8 cellular contexts compared by ENCODE assay signal in genomic region chr14:73713804-73714655, GRCh38. TPM values are rescaled to one million over a fixed set of nuclear protein-coding genes. Genes with fewer than 3 reads are reported as not detected.
A peak's percentile ranks its signal among the peaks of the same experiment; 100 is the strongest.
DNase-seq lines count a peak whose midpoint lies in the region; ATAC-seq, FAIRE-seq and TF ChIP-seq lines count a peak whose summit lies in the region.

A gene with protein sequence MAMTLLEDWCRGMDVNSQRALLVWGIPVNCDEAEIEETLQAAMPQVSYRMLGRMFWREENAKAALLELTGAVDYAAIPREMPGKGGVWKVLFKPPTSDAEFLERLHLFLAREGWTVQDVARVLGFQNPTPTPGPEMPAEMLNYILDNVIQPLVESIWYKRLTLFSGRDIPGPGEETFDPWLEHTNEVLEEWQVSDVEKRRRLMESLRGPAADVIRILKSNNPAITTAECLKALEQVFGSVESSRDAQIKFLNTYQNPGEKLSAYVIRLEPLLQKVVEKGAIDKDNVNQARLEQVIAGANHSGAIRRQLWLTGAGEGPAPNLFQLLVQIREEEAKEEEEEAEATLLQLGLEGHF (minus strand): TSS chr14:73714384. CDS start chr14:73713639, 745 bp downstream.

- DNase-seq in AG08395 (ENCODE audit: low spot score) (peak; percentile 96), NCI-H446 (lab: John Stamatoyannopoulos, UW) (peak; percentile 42 to 87), cerebellar nuclear complex (lab: John Stamatoyannopoulos, UW) (peak; percentile 37 to 58), kidney (peak; percentile 96)
- DNase-seq in activated CD4-positive, alpha-beta T cell treated with anti-CD3 and anti-CD28 coated beads for 1 hour, result peak; percentile 78
- DNase-seq in stimulated activated CD4-positive, alpha-beta T cell treated with anti-CD3 and anti-CD28 coated beads, Interleukin-15, amount 100 ng/mL, for 1 hour (ENCODE audit: low read depth in 1 of 2, low spot score in 1 of 2), result peak; percentile 73 to 77

- peak; percentile 70 for ATAC-seq in GM19035 (IDR thresholded peaks at IDR 0.05; ENCODE audit: unreplicated experiment)
- peak; percentile 60 for ATAC-seq in HG03342 (IDR thresholded peaks at IDR 0.05; ENCODE audit: unreplicated experiment)

- no peak for TF ChIP-seq CTCF in kidney (IDR thresholded peaks at IDR 0.05; ENCODE audit: borderline replicate concordance, extremely low read depth, insufficient read depth)

- H3K27ac ChIP-seq in kidney (ENCODE audit: low read depth in 2 of 2, low read length in 2 of 2), result peak within 1 kb of the TSS; percentile 79 to 91

- H3K4me3 ChIP-seq in kidney (ENCODE audit: low read length in 2 of 2), result peak within 1 kb of the TSS; percentile 66 to 95

- H3K36me3 ChIP-seq in kidney (ENCODE audit: control insufficient read depth in 1 of 2, insufficient read depth in 2 of 2, low read length in 2 of 2), result peaks cover 2 to 11% of the 10 kb centered on the region in 2 donors

- intact Hi-C loops in kidney (cut with DNase I), result no loop called here

- H3K9me3 ChIP-seq in kidney (ENCODE audit: control insufficient read depth in 1 of 2, low read length in 2 of 2), result no peaks in the 10 kb centered on the region

- peak within 1 kb of the TSS; percentile 18 to 85 for H3K9ac ChIP-seq in kidney (ENCODE audit: low read length in 2 of 2)

- FAIRE-seq in kidney (lab: Jason Lieb, UNC), result no peak

- H3K4me1 ChIP-seq in kidney (ENCODE audit: control insufficient read depth in 1 of 2, insufficient read depth in 1 of 2, low read depth in 1 of 2, low read length in 2 of 2), result peaks cover 13 to 15% of the 10 kb centered on the region in 2 donors

RNA-seq across cellular contexts. Expression of the gene that starts here (rescaled TPM):
- 53.1 TPM for total RNA-seq in kidney
- polyA plus RNA-seq in kidney (ENCODE audit: insufficient read depth, low read depth, low replicate concordance), result 34.6 TPM

Comparison
In these comparisons a context has a peak if more than half of its experiments do, and no peak if none do; other contexts are left out.
1. Peak in every context shown above with its lines: DNase-seq, ATAC-seq, H3K4me3 ChIP-seq and H3K27ac ChIP-seq.